In the genomic region with DNA sequence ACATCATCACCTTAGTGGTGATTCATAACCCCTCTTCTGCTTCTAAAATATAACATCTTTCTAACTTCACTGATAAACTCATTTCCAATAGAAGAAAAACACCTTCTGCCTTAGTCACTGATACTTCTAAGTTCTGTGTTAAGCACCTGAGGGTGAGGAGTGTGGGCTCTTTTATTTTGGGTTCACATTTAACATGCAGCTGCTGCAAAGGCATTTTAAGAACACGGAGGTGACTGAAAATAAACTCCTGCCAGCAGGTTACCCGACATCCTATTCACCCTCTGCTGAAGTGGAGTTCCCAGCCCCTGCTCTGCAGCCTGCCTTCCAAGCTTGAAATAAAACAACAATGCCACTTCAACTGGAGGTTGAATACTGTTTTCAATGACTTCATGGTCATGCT, we compare ENCODE assay signal across 15 cellular contexts.
"Had no signal": no experiment of that assay in that cellular context is flagged by ENCODE, and none has a peak within 500 bp of the region (broad histone marks: within the 10 kb centered on the region; RNA-seq: fewer than 3 reads in every experiment).

No MANE protein-coding gene starts in this region.

- H3K4me1 ChIP-seq: body of pancreas, colonic mucosa, esophagus muscularis mucosa, pancreas, tibial nerve, vagina had no signal

- H3K27me3 ChIP-seq: body of pancreas, colonic mucosa, esophagus muscularis mucosa, pancreas, tibial nerve, vagina had no signal

- H3K9me3 ChIP-seq: body of pancreas, colonic mucosa, esophagus muscularis mucosa, pancreas, tibial nerve, vagina had no signal

- ATAC-seq: body of pancreas, left lobe of liver, pancreas had no signal

- H3K36me3 ChIP-seq: colonic mucosa, pancreas, vagina had no signal

- DNase-seq: activated CD4-positive, alpha-beta T cell treated with anti-CD3 and anti-CD28 coated beads, Interleukin-2, amount 50 U/mL, for 48 hours; activated CD4-positive, CD25-positive, alpha-beta regulatory T cell treated with anti-CD3 and anti-CD28 coated beads, Interleukin-2, amount 50 U/mL, for 72 hours; activated effector memory CD4-positive, alpha-beta T cell treated with Interleukin-2 at 50 U/mL for 16 hours; amygdala; body of pancreas; central memory CD4-positive, alpha-beta T cell; colonic mucosa; hippocampal formation; pancreas; stimulated activated CD4-positive, alpha-beta T cell treated with anti-CD3 and anti-CD28 coated beads, Interleukin-4, amount 100 ng/mL, for 1 hour; T-helper 9 cell had no signal

- H3K4me3 ChIP-seq: body of pancreas, colonic mucosa, esophagus muscularis mucosa, pancreas, tibial nerve, vagina had no signal

- H3K27ac ChIP-seq: body of pancreas, colonic mucosa, esophagus muscularis mucosa, pancreas, tibial nerve, vagina had no signal
